ENCODE assay signal across 8 cellular contexts in the genomic region with DNA sequence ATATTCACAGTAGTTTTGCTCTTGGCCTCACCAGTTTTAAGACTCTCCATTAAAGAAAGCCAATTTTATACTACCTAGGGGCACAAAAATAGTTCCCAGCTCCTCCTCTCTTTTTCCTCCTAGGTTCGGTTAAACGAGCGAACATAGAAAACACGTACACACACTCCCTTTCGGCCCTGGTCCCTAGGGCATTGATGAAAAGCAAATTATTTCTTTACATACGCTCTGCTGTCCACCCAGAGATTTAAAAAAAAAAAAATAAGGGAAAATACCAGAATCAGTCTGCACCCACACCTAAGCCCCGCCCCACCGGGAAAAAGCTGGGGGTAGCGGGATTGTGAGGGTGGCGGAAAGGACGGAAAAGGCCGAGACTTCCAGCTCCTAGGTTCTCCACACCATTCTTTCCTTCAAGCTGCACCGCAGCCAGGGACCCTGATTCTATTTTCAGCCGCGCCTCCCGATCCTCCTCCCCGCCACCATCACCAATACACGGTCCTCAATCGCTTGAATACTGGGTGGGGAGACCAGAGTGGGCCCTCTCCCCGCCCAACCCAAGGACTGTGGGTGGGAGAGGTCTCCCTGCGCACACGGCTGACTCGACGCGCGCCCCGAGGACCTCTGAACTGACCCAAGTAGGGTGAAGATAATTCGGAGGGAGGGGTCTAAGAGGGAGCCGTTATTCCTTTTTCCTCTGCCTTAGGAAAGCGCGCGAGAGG. TPM values are rescaled to one million over a fixed set of nuclear protein-coding genes. Genes with fewer than 3 reads are reported as not detected.
A peak's percentile ranks its signal among the peaks of the same experiment; 100 is the strongest.
DNase-seq lines count a peak whose midpoint lies in the region; ATAC-seq and TF ChIP-seq lines count a peak whose summit lies in the region.

No MANE protein-coding gene starts in this region.

- no peak for TF ChIP-seq CTCF in uterus (IDR thresholded peaks at IDR 0.05)

- peaks cover 0 to 2% (median 0%) of the 10 kb centered on the region in 8 donors for H3K9me3 Mint-ChIP-seq in CD4-positive, alpha-beta memory T cell
- no peaks in the 10 kb centered on the region for H3K9me3 Mint-ChIP-seq in T-helper 1 cell treated with Interleukin-12 subunit alpha and Interleukin-12 subunit beta and Interleukin-4 antibody, amounts not matched to agents 30 μg/mL and 1 μg/mL, for 36 hours

- H3K4me1 Mint-ChIP-seq in CD4-positive, alpha-beta memory T cell = peaks cover 29 to 75% (median 48%) of the 10 kb centered on the region in 4 donors
- H3K4me1 Mint-ChIP-seq in T-helper 1 cell treated with Interleukin-12 subunit alpha and Interleukin-12 subunit beta and Interleukin-4 antibody, amounts not matched to agents 30 μg/mL and 1 μg/mL, for 36 hours (ENCODE audit: low read depth) = peaks cover 35% of the 10 kb centered on the region

- TF ChIP-seq POLR2A in uterus (IDR thresholded peaks at IDR 0.05) = no peak

- H3K9ac ChIP-seq in HUES6 (ENCODE audit: low read length) = peak overlapping the region; percentile 97
- H3K9ac ChIP-seq in endocrine pancreas (ENCODE audit: control insufficient read depth, insufficient read depth, low read length) = peak overlapping the region; percentile 100
- H3K9ac ChIP-seq in mucosa of stomach (ENCODE audit: low read length) = peak overlapping the region; percentile 95

- H3K27ac ChIP-seq in CD4-positive, alpha-beta memory T cell (ENCODE audit: low read depth, low read length) = peak overlapping the region; percentile 90
- H3K27ac ChIP-seq in HUES6 (ENCODE audit: low read depth, low read length) (peak overlapping the region; percentile 89), uterus (peak overlapping the region; percentile 95 to 96)

- peak overlapping the region; percentile 94 to 100 (median 100) for H3K4me3 Mint-ChIP-seq in CD4-positive, alpha-beta memory T cell
- H3K4me3 Mint-ChIP-seq in T-helper 1 cell treated with Interleukin-12 subunit alpha and Interleukin-12 subunit beta and Interleukin-4 antibody, amounts not matched to agents 30 μg/mL and 1 μg/mL, for 36 hours = peak overlapping the region; percentile 99

- POLR2A ChIA-PET in CD4-positive, alpha-beta memory T cell (lab: Charles Lee; ENCODE audit: partially characterized antibody) = interaction anchor here (0.7 kb wide), 2 partner anchors 12 to 943 kb away, joined by 3 to 4 read pairs; no protein-coding TSS in a partner anchor

- peaks cover 45% of the 10 kb centered on the region for H3K4me1 ChIP-seq in CD4-positive, alpha-beta memory T cell (ENCODE audit: insufficient read depth, low read length)
- H3K4me1 ChIP-seq in HUES6 (ENCODE audit: control insufficient read depth, insufficient read depth, low read length) (peaks cover 4% of the 10 kb centered on the region), endocrine pancreas (ENCODE audit: control insufficient read depth, insufficient read depth, low read length) (peaks cover 9% of the 10 kb centered on the region), mucosa of stomach (ENCODE audit: control insufficient read depth, insufficient read depth, low read length) (no peaks in the 10 kb centered on the region), uterus (no peaks in the 10 kb centered on the region)

- H3K27ac Mint-ChIP-seq in CD4-positive, alpha-beta memory T cell = peak overlapping the region; percentile 87 to 100 (median 99)
- H3K27ac Mint-ChIP-seq in T-helper 1 cell treated with Interleukin-12 subunit alpha and Interleukin-12 subunit beta and Interleukin-4 antibody, amounts not matched to agents 30 μg/mL and 1 μg/mL, for 36 hours = peak overlapping the region; percentile 97

- no peaks in the 10 kb centered on the region for H3K36me3 ChIP-seq in CD4-positive, alpha-beta memory T cell (ENCODE audit: insufficient read depth, low read length)
- peaks cover 3% of the 10 kb centered on the region for H3K36me3 ChIP-seq in HUES6 (ENCODE audit: control insufficient read depth, insufficient read depth, low read length)
- H3K36me3 ChIP-seq in endocrine pancreas (ENCODE audit: control insufficient read depth, insufficient read depth, low read length) = no peaks in the 10 kb centered on the region
- H3K36me3 ChIP-seq in mucosa of stomach (ENCODE audit: control insufficient read depth, insufficient read depth, low read length) = no peaks in the 10 kb centered on the region
- H3K36me3 ChIP-seq in uterus = no peaks in the 10 kb centered on the region

- no peak for DNase-seq in CD4-positive, alpha-beta memory T cell
- DNase-seq in uterus = peak; percentile 28 to 42
- no peak for DNase-seq in Ammon's horn (ENCODE audit: low spot score)

- intact Hi-C loops in CD4-positive, alpha-beta memory T cell (cut with micrococcal nuclease) = loop anchor here (5.0 to 10.0 kb wide), 4 partner anchors 40 to 838 kb away; a partner anchor contains a TSS
- intact Hi-C loops in uterus (cut with DNase I; ENCODE audit: low total_unique reads) = no loop called here

- H3K4me3 ChIP-seq in CD4-positive, alpha-beta memory T cell (ENCODE audit: low read length in 2 of 2) = peak overlapping the region; percentile 89 to 98
- H3K4me3 ChIP-seq in HUES6 (ENCODE audit: low read depth, low read length) (peak overlapping the region; percentile 100), endocrine pancreas (ENCODE audit: control insufficient read depth, insufficient read depth, low read length) (peak overlapping the region; percentile 93), mucosa of stomach (ENCODE audit: low read length) (peak overlapping the region; percentile 100), uterus (peak overlapping the region; percentile 73 to 91)

- ATAC-seq in GM19328 (IDR thresholded peaks at IDR 0.05; ENCODE audit: unreplicated experiment) = peak; percentile 1

- H3K9me3 ChIP-seq in CD4-positive, alpha-beta memory T cell (ENCODE audit: control insufficient read depth in 1 of 2, low read length in 2 of 2) = no peaks in the 10 kb centered on the region
- H3K9me3 ChIP-seq in HUES6 (ENCODE audit: control insufficient read depth, insufficient read depth, low read depth, low read length) (no peaks in the 10 kb centered on the region; the same call in 1 of the 2 replicates), endocrine pancreas (ENCODE audit: control insufficient read depth, low read length) (no peaks in the 10 kb centered on the region), mucosa of stomach (ENCODE audit: control insufficient read depth, low read length) (no peaks in the 10 kb centered on the region), uterus (no peaks in the 10 kb centered on the region)

- H3K36me3 Mint-ChIP-seq in CD4-positive, alpha-beta memory T cell = peaks cover 4 to 15% of the 10 kb centered on the region in 2 donors
- H3K36me3 Mint-ChIP-seq in T-helper 1 cell treated with Interleukin-12 subunit alpha and Interleukin-12 subunit beta and Interleukin-4 antibody, amounts not matched to agents 30 μg/mL and 1 μg/mL, for 36 hours (ENCODE audit: low read depth) = peaks cover 14% of the 10 kb centered on the region

- H3K27me3 Mint-ChIP-seq in CD4-positive, alpha-beta memory T cell = no peaks in the 10 kb centered on the region
- H3K27me3 Mint-ChIP-seq in T-helper 1 cell treated with Interleukin-12 subunit alpha and Interleukin-12 subunit beta and Interleukin-4 antibody, amounts not matched to agents 30 μg/mL and 1 μg/mL, for 36 hours (ENCODE audit: low read depth) = no peaks in the 10 kb centered on the region

- H3K27me3 ChIP-seq in CD4-positive, alpha-beta memory T cell (ENCODE audit: insufficient read depth, low read length) = no peaks in the 10 kb centered on the region
- H3K27me3 ChIP-seq in HUES6 (ENCODE audit: control insufficient read depth, insufficient read depth, low read length) (no peaks in the 10 kb centered on the region), endocrine pancreas (ENCODE audit: control insufficient read depth, insufficient read depth, low read length) (no peaks in the 10 kb centered on the region), mucosa of stomach (ENCODE audit: control insufficient read depth, insufficient read depth, low read length) (no peaks in the 10 kb centered on the region), uterus (no peaks in the 10 kb centered on the region)

- CTCF ChIA-PET in CD4-positive, alpha-beta memory T cell (lab: Charles Lee; ENCODE audit: partially characterized antibody) = no interaction called here

RNA-seq across cellular contexts. Expression of a gene that starts 0.8 kb away (rescaled TPM):
- 10 to 100 TPM; 66.1 to 67.4 TPM for total RNA-seq in CD4-positive, alpha-beta memory T cell
- polyA plus RNA-seq in CD4-positive, alpha-beta memory T cell = 10 to 100 TPM; 26.2 to 40.2 TPM
- total RNA-seq in uterus = 100 to 1,000 TPM in 1 of 4 donors, 10 to 100 TPM in 3; 52.3 to 102 (median 79.2) TPM

RNA-seq across cellular contexts. Expression of a gene that starts 14.3 kb away (rescaled TPM):
- 10 to 100 TPM; 77.0 to 81.3 TPM for total RNA-seq in CD4-positive, alpha-beta memory T cell
- 100 to 1,000 TPM; 315 to 401 TPM for polyA plus RNA-seq in CD4-positive, alpha-beta memory T cell
- 10 to 100 TPM; 36.5 to 84.5 (median 61.1) TPM for total RNA-seq in uterus

Comparison
In these comparisons a context has a peak if more than half of its experiments do, and no peak if none do; other contexts are left out.
1. DNase-seq: peak in uterus (2 of 2); none in CD4-positive, alpha-beta memory T cell (0 of 5) and Ammon's horn (single experiment).
2. Peak in every context shown above with its lines, with median percentiles within 50 percentile points of each other: H3K27ac ChIP-seq, H3K4me3 ChIP-seq and H3K9ac ChIP-seq.